ENCODE assay signal across 30 cellular contexts in the genomic region with DNA sequence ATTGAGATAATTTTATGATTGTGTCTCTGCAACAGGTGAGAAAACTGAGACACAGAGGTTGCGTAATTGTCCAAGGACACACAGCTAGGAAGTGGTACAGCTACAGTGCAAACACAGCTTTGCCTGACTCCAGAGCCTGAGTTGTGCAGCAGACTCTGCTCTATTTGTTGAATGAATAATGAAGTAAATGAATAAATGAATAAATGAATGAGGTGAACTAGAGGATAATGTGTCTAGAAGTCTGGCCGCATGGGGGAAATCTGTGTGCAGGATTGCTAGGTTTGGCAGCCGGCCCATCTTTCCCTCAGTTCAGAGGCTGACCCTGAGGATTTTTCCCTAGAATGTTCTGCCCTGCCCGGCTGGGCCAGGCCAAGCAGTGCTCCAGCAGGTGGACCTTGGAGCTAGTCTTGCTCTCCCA.
DNase-seq lines count a peak whose midpoint lies in the region; ATAC-seq, FAIRE-seq and TF ChIP-seq lines count a peak whose summit lies in the region.
"Had no signal": no experiment of that assay in that cellular context is flagged by ENCODE, and none has a peak within 500 bp of the region (broad histone marks: within the 10 kb centered on the region; RNA-seq: fewer than 3 reads in every experiment).

No MANE protein-coding gene starts in this region.

- peak; percentile 26 for ATAC-seq in mucosa of descending colon
- ATAC-seq in activated naive CD4-positive, alpha-beta T cell treated with anti-CD3 and anti-CD28 coated beads, Interleukin-2, amount 50 U/mL, for 72 hours: no peak
- ATAC-seq: gastrocnemius medialis had no signal

- peak; percentile 8 for DNase-seq in Calu3
- peak; percentile 16 for DNase-seq in NCI-H774 (lab: John Stamatoyannopoulos, UW)
- peak; percentile 63 for DNase-seq in endothelial cell of umbilical vein (ENCODE audit: low read depth, low spot score)
- no peak for DNase-seq in mucosa of descending colon
- DNase-seq in activated naive CD4-positive, alpha-beta T cell treated with anti-CD3 and anti-CD28 coated beads, Interleukin-2, amount 50 U/mL, for 72 hours (ENCODE audit: low spot score in 2 of 2): no peak
- no peak for DNase-seq in GM12891 (ENCODE audit: insufficient read length, low spot score)
- DNase-seq in SKM-1 treated with dmso at 0.1 percent for 144 hours (lab: John Stamatoyannopoulos, UW; ENCODE audit: unreplicated experiment): no peak
- DNase-seq in globus pallidus (ENCODE audit: low spot score): no peak
- DNase-seq: activated CD4-positive, CD25-positive, alpha-beta regulatory T cell treated with anti-CD3 and anti-CD28 coated beads, Interleukin-2, amount 50 U/mL, for 72 hours; activated naive CD4-positive, alpha-beta T cell treated with Interleukin-2 at 50 U/mL for 16 hours; activated T-cell treated with anti-CD3 and anti-CD28 coated beads, Interleukin-2, amount 50 U/mL, for 24 hours; anterior cingulate cortex; cerebellar nuclear complex; effector CD8-positive, alpha-beta T cell; EL; gastrocnemius medialis; H7; islet precursor cell; MV-4-11; NCI-H1694; NCI-H69; SIG-M5; stimulated activated CD4-positive, alpha-beta T cell treated with anti-CD3 and anti-CD28 coated beads, Interleukin-15, amount 100 ng/mL, for 24 hours; stimulated activated CD8-positive, alpha-beta memory T cell treated with anti-CD3 and anti-CD28 coated beads, Interleukin-4, amount 100 ng/mL, for 48 hours had no signal

- H2AFZ ChIP-seq in endothelial cell of umbilical vein (ENCODE audit: low read depth, low read length): no peak overlapping the region

- peak; percentile 28 for FAIRE-seq in endothelial cell of umbilical vein (lab: Jason Lieb, UNC)
- no peak for FAIRE-seq in GM12891 (lab: Jason Lieb, UNC)

- H3K9me3 Mint-ChIP-seq in Calu3 (ENCODE audit: low read depth, unreplicated experiment): peaks cover 6% of the 10 kb centered on the region
- H3K9me3 Mint-ChIP-seq in activated naive CD4-positive, alpha-beta T cell treated with anti-CD3 and anti-CD28 coated beads, Interleukin-2, amount 50 U/mL, for 72 hours: no peaks in the 10 kb centered on the region
- H3K9me3 Mint-ChIP-seq: activated T-cell treated with anti-CD3 and anti-CD28 coated beads, Interleukin-2, amount 50 U/mL, for 24 hours had no signal

- peaks cover 32% of the 10 kb centered on the region for H3K4me1 ChIP-seq in endothelial cell of umbilical vein (ENCODE audit: control insufficient read depth, extremely low read depth, insufficient read depth, low read length)
- no peaks in the 10 kb centered on the region for H3K4me1 ChIP-seq in mucosa of descending colon (ENCODE audit: low read depth)
- H3K4me1 ChIP-seq: esophagus muscularis mucosa, right atrium auricular region had no signal

- H3K79me2 ChIP-seq in endothelial cell of umbilical vein (ENCODE audit: control insufficient read depth, insufficient read depth, low read length): no peaks in the 10 kb centered on the region

- H3K27me3 ChIP-seq in endothelial cell of umbilical vein (ENCODE audit: control insufficient read depth in 2 of 2, insufficient read depth in 2 of 2, low read length in 2 of 2): no peaks in the 10 kb centered on the region
- H3K27me3 ChIP-seq: esophagus muscularis mucosa, gastrocnemius medialis, right atrium auricular region, upper lobe of left lung had no signal

- no peaks in the 10 kb centered on the region for H3K4me1 Mint-ChIP-seq in Calu3 (ENCODE audit: low read depth, unreplicated experiment)
- H3K4me1 Mint-ChIP-seq: IgD-negative memory B cell had no signal

- dilution Hi-C loops in endothelial cell of umbilical vein (cut with MboI; ENCODE audit: extremely low pct_ligation_motif_present, low sequenced_read_pairs): no loop called here

- H3K36me3 ChIP-seq in endothelial cell of umbilical vein (ENCODE audit: control insufficient read depth in 2 of 2, extremely low read depth in 1 of 2, insufficient read depth in 2 of 2, low read length in 2 of 2): peaks cover 38 to 50% of the 10 kb centered on the region in 2 experiments
- no peaks in the 10 kb centered on the region for H3K36me3 ChIP-seq in mucosa of descending colon (ENCODE audit: low read depth)
- H3K36me3 ChIP-seq: esophagus muscularis mucosa, gastrocnemius medialis, right atrium auricular region, upper lobe of left lung had no signal

- H3K9me1 ChIP-seq in endothelial cell of umbilical vein (replicated peaks; ENCODE audit: control insufficient read depth, extremely low read depth, insufficient read depth, low read length): no peaks in the 10 kb centered on the region

- POLR2A ChIA-PET in endothelial cell of umbilical vein (lab: Charles Lee): interaction anchor here (1.6 kb wide), 1 partner anchor 32 kb away, joined by 3 read pairs; no protein-coding TSS in a partner anchor

- H3K4me3 ChIP-seq in endothelial cell of umbilical vein (replicated peaks in 1 of 3; ENCODE audit: insufficient read depth in 1 of 3, low read depth in 1 of 3, low read length in 3 of 3): no peak overlapping the region
- H3K4me3 ChIP-seq in mucosa of descending colon: no peak overlapping the region
- H3K4me3 ChIP-seq: esophagus muscularis mucosa, gastrocnemius medialis, lung, right atrium auricular region, upper lobe of left lung had no signal

- peak overlapping the region; percentile 9 for H3K27ac ChIP-seq in endothelial cell of umbilical vein (ENCODE audit: insufficient read depth, low read depth, low read length)
- H3K27ac ChIP-seq: esophagus muscularis mucosa, gastrocnemius medialis, HL-60, right atrium auricular region, upper lobe of left lung had no signal

- H3K36me3 Mint-ChIP-seq in Calu3 (ENCODE audit: insufficient read depth, unreplicated experiment): no peaks in the 10 kb centered on the region
- H3K36me3 Mint-ChIP-seq in activated naive CD4-positive, alpha-beta T cell treated with anti-CD3 and anti-CD28 coated beads, Interleukin-2, amount 50 U/mL, for 72 hours: no peaks in the 10 kb centered on the region
- H3K36me3 Mint-ChIP-seq: IgD-negative memory B cell had no signal

- no peaks in the 10 kb centered on the region for H3K9me3 ChIP-seq in endothelial cell of umbilical vein (replicated peaks; ENCODE audit: control insufficient read depth, insufficient read depth, low read length)
- H3K9me3 ChIP-seq in mucosa of descending colon: no peaks in the 10 kb centered on the region
- H3K9me3 ChIP-seq: esophagus muscularis mucosa, gastrocnemius medialis, right atrium auricular region, upper lobe of left lung had no signal

- H4K20me1 ChIP-seq in endothelial cell of umbilical vein (replicated peaks; ENCODE audit: control insufficient read depth, extremely low read depth, insufficient read depth, low read length): no peaks in the 10 kb centered on the region

- CTCF ChIA-PET in Calu3 (lab: Charles Lee): no interaction called here
- CTCF ChIA-PET in endothelial cell of umbilical vein (lab: Charles Lee): interaction anchor here (1.6 to 2.6 kb wide), 5 partner anchors 13 to 593 kb away, joined by 5 to 17 read pairs (median 10); no protein-coding TSS in a partner anchor

- TF ChIP-seq POLR2A in endothelial cell of umbilical vein (IDR thresholded peaks at IDR 0.05; ENCODE audit: low read depth, low read length): no peak
- TF ChIP-seq POLR2A in GM12891 (IDR thresholded peaks at IDR 0.05; ENCODE audit: low read depth, low read length): no peak

- peaks cover 9% of the 10 kb centered on the region for H3K27me3 Mint-ChIP-seq in Calu3 (ENCODE audit: unreplicated experiment)
- H3K27me3 Mint-ChIP-seq: activated T-cell treated with anti-CD3 and anti-CD28 coated beads, Interleukin-2, amount 50 U/mL, for 24 hours had no signal

- H3K27ac Mint-ChIP-seq in Calu3 (ENCODE audit: unreplicated experiment): no peak overlapping the region
- no peak overlapping the region for H3K27ac Mint-ChIP-seq in activated naive CD4-positive, alpha-beta T cell treated with anti-CD3 and anti-CD28 coated beads, Interleukin-2, amount 50 U/mL, for 72 hours
- H3K27ac Mint-ChIP-seq: activated T-cell treated with anti-CD3 and anti-CD28 coated beads, Interleukin-2, amount 50 U/mL, for 24 hours; IgD-negative memory B cell had no signal

- TF ChIP-seq CTCF in Calu3 (IDR thresholded peaks at IDR 0.05; ENCODE audit: unreplicated experiment): no peak
- no peak for TF ChIP-seq CTCF in endothelial cell of umbilical vein (IDR thresholded peaks at IDR 0.05; ENCODE audit: extremely low read depth in 1 of 2, insufficient read depth in 1 of 2, low read depth in 1 of 2, low read length in 2 of 2)
- no peak for TF ChIP-seq CTCF in mucosa of descending colon (IDR thresholded peaks at IDR 0.05)

- no peak overlapping the region for H3K4me2 ChIP-seq in endothelial cell of umbilical vein (ENCODE audit: insufficient read depth, low read length)

- intact Hi-C loops in Calu3 (cut with micrococcal nuclease; ENCODE audit: unreplicated experiment) (no loop called here), endothelial cell of umbilical vein (cut with micrococcal nuclease) (loop anchor here (2.0 kb wide), 2 partner anchors 71 to 581 kb away; no protein-coding TSS in a partner anchor), mucosa of descending colon (cut with DNase I, micrococcal nuclease) (no loop called here)

- no peak overlapping the region for H3K9ac ChIP-seq in endothelial cell of umbilical vein (replicated peaks; ENCODE audit: extremely low read depth, insufficient read depth, low read length)

- no TSS peak for BruUV-seq in Calu3 (replicated peaks; lab: Mats Ljungman, UMichigan)
- BruUV-seq in endothelial cell of umbilical vein (replicated peaks; lab: Mats Ljungman, UMichigan): no TSS peak

- no peak overlapping the region for H3K4me3 Mint-ChIP-seq in Calu3 (ENCODE audit: low read depth, unreplicated experiment)
- H3K4me3 Mint-ChIP-seq: activated T-cell treated with anti-CD3 and anti-CD28 coated beads, Interleukin-2, amount 50 U/mL, for 24 hours; IgD-negative memory B cell had no signal

TF ChIP-seq in endothelial cell of umbilical vein, 7 proteins besides CTCF, POLR2A, EP300 and RAD21 (continues in another document):
- TF ChIP-seq, protein P1, sequence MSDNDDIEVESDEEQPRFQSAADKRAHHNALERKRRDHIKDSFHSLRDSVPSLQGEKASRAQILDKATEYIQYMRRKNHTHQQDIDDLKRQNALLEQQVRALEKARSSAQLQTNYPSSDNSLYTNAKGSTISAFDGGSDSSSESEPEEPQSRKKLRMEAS (IDR thresholded peaks at IDR 0.05; ENCODE audit: insufficient read depth, insufficient read length): no peak
- TF ChIP-seq FOS (IDR thresholded peaks at IDR 0.05; ENCODE audit: borderline replicate concordance, insufficient read depth, low read length) (no peak), JUN (IDR thresholded peaks at IDR 0.05; ENCODE audit: borderline replicate concordance, insufficient read depth, insufficient read length, low read depth) (no peak)

TF ChIP-seq in GM12891, 5 proteins besides CTCF, POLR2A, EP300 and RAD21:
- TF ChIP-seq POU2F2 (IDR thresholded peaks at IDR 0.05; ENCODE audit: low read depth, low read length) (no peak), SPI1 (IDR thresholded peaks at IDR 0.05; ENCODE audit: low read depth, low read length) (no peak), TAF1 (IDR thresholded peaks at IDR 0.05; ENCODE audit: low read depth, low read length) (no peak), POLR2AphosphoS5 (IDR thresholded peaks at IDR 0.05; ENCODE audit: low read depth, low read length) (no peak), PAX5 (IDR thresholded peaks at IDR 0.05; ENCODE audit: insufficient read depth, low read length, severe bottlenecking) (no peak)

Comparison
In these comparisons a context has a peak if more than half of its experiments do, and no peak if none do; other contexts are left out.
1. DNase-seq: peak in Calu3 (single experiment), NCI-H774 (single experiment) and endothelial cell of umbilical vein (single experiment); none in mucosa of descending colon (0 of 3), activated naive CD4-positive, alpha-beta T cell treated with anti-CD3 and anti-CD28 coated beads, Interleukin-2, amount 50 U/mL, for 72 hours (0 of 2), GM12891 (single experiment), SKM-1 treated with dmso at 0.1 percent for 144 hours (single experiment) and globus pallidus (single experiment).